In the genomic region with DNA sequence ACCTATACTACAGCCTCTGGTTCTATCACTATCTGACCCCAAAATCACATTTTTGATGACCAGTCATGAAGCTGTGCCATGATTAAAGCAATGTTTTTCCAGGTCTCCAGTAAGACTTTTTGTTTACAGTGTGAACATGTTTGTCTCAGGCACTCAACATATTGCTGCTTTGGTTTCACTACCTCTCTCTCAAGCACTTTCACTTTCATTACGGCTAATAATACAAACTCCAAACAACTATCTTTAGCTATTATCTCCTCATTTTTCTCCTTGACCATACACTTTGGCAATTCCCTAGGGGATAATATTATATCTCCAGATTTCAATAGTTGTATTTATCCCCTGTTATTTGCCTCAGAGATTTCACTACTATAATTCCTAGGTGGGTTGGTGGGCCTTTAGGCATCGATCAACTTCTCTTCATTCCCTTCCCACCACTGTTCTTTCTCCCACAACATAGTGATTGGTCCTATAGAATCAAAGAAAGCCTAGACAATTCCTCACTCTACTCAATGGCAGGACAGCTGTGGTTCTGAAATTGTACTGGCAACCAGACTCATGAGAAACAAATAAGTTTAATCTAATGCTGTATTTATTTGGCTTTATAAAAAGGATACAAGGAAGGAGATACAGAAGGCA, we compare ENCODE assay signal across 8 cellular contexts.
DNase-seq lines count a peak whose midpoint lies in the region; ATAC-seq lines count a peak whose summit lies in the region.

No MANE protein-coding gene starts in this region.

- no peaks in the 10 kb centered on the region for H3K27me3 Mint-ChIP-seq in stimulated activated naive B cell treated with anti-CD40 and anti-IgM and Interleukin-4, amounts not matched to agents 10 μg/mL and 1 μg/mL and 100 μg/mL, for 72 hours

- H3K9me3 ChIP-seq in SJCRH30 (replicated peaks) = no peaks in the 10 kb centered on the region

- no peaks in the 10 kb centered on the region for H3K4me1 ChIP-seq in SJCRH30

- H3K36me3 ChIP-seq in SJCRH30 = no peaks in the 10 kb centered on the region

- H3K4me3 Mint-ChIP-seq in stimulated activated naive B cell treated with anti-CD40 and anti-IgM and Interleukin-4, amounts not matched to agents 10 μg/mL and 1 μg/mL and 100 μg/mL, for 72 hours = peak overlapping the region; percentile 42 to 61

- H3K27ac ChIP-seq in SJCRH30 = no peak overlapping the region

- peak overlapping the region; percentile 75 for H3K27ac Mint-ChIP-seq in stimulated activated naive B cell treated with anti-CD40 and anti-IgM and Interleukin-4, amounts not matched to agents 10 μg/mL and 1 μg/mL and 100 μg/mL, for 72 hours

- peak; percentile 84 for ATAC-seq in GM18907 (IDR thresholded peaks at IDR 0.05; ENCODE audit: unreplicated experiment)
- peak; percentile 88 for ATAC-seq in HG03095 (IDR thresholded peaks at IDR 0.05; ENCODE audit: unreplicated experiment)
- peak; percentile 64 to 74 for ATAC-seq in stimulated activated naive B cell treated with anti-CD40 and anti-IgM and Interleukin-4, amounts not matched to agents 10 μg/mL and 1 μg/mL and 100 μg/mL, for 72 hours (replicated peaks)

- peaks cover 13 to 23% of the 10 kb centered on the region in 2 donors for H3K4me1 Mint-ChIP-seq in stimulated activated naive B cell treated with anti-CD40 and anti-IgM and Interleukin-4, amounts not matched to agents 10 μg/mL and 1 μg/mL and 100 μg/mL, for 72 hours

- H3K27me3 ChIP-seq in SJCRH30 = no peaks in the 10 kb centered on the region

- peaks cover 0 to 3% of the 10 kb centered on the region in 2 donors for H3K9me3 Mint-ChIP-seq in stimulated activated naive B cell treated with anti-CD40 and anti-IgM and Interleukin-4, amounts not matched to agents 10 μg/mL and 1 μg/mL and 100 μg/mL, for 72 hours

- DNase-seq in Ammon's horn (ENCODE audit: low spot score) (peak; percentile 7), RPMI8226 (peak; percentile 27), occipital lobe (lab: John Stamatoyannopoulos, UW) (no peak), SJCRH30 (no peak), dedifferentiated amniotic fluid mesenchymal stem cell (ENCODE audit: extremely low spot score) (no peak)
- no peak for DNase-seq in stimulated activated naive B cell treated with anti-CD40 and anti-IgM and Interleukin-4, amounts not matched to agents 10 μg/mL and 1 μg/mL and 100 μg/mL, for 72 hours

- no peaks in the 10 kb centered on the region for H3K36me3 Mint-ChIP-seq in stimulated activated naive B cell treated with anti-CD40 and anti-IgM and Interleukin-4, amounts not matched to agents 10 μg/mL and 1 μg/mL and 100 μg/mL, for 72 hours

- H3K4me3 ChIP-seq in SJCRH30 = no peak overlapping the region

Comparison
In these comparisons a context has a peak if more than half of its experiments do, and no peak if none do; other contexts are left out.
1. DNase-seq: peak in Ammon's horn (single experiment) and RPMI8226 (single experiment); none in stimulated activated naive B cell treated with anti-CD40 and anti-IgM and Interleukin-4, amounts not matched to agents 10 μg/mL and 1 μg/mL and 100 μg/mL, for 72 hours (single experiment), occipital lobe (single experiment), SJCRH30 (0 of 2) and dedifferentiated amniotic fluid mesenchymal stem cell (single experiment).
2. Peak in every context shown above with its lines, with median percentiles within 50 percentile points of each other: ATAC-seq.